ENCODE assay signal across 8 cellular contexts in genomic region chr3:42654331-42655201, GRCh38. TPM values are rescaled to one million over a fixed set of nuclear protein-coding genes. Genes with fewer than 3 reads are reported as not detected.
A peak's percentile ranks its signal among the peaks of the same experiment; 100 is the strongest.
DNase-seq lines count a peak whose midpoint lies in the region; ATAC-seq and TF ChIP-seq lines count a peak whose summit lies in the region.

No MANE protein-coding gene starts in this region.

- H4K20me1 ChIP-seq in mammary epithelial cell (ENCODE audit: insufficient read depth, low read length) = no peaks in the 10 kb centered on the region

- DNase-seq in activated T-cell treated with anti-CD3 and anti-CD28 coated beads, Interleukin-2, amount 50 U/mL, for 1 hour = peak; percentile 28
- DNase-seq in activated T-cell treated with anti-CD3 and anti-CD28 coated beads for 4 hours (no peak), NCI-H460 (ENCODE audit: extremely low read depth, low read depth) (peak; percentile 5), mammary epithelial cell (no peak), sciatic nerve (ENCODE audit: low spot score) (peak; percentile 80)

- H3K4me1 ChIP-seq in mammary epithelial cell (ENCODE audit: insufficient read depth, low read length) (peaks cover 42% of the 10 kb centered on the region), iPS-20b (ENCODE audit: insufficient read depth, low read length) (peaks cover 25% of the 10 kb centered on the region)

- H3K27me3 ChIP-seq in mammary epithelial cell (ENCODE audit: insufficient read depth, low read length) (no peaks in the 10 kb centered on the region), iPS-20b (ENCODE audit: insufficient read depth, low read length) (no peaks in the 10 kb centered on the region)

- CTCF ChIA-PET in mammary epithelial cell (lab: Charles Lee; ENCODE audit: low non-redundant PET) = no interaction called here

- H2AFZ ChIP-seq in mammary epithelial cell (ENCODE audit: low read depth, low read length) = peak overlapping the region; percentile 93

- H3K36me3 ChIP-seq in mammary epithelial cell (ENCODE audit: insufficient read depth, low read length) (no peaks in the 10 kb centered on the region), iPS-20b (ENCODE audit: insufficient read depth, low read depth, low read length) (0 out of 2 replicates have a peak, but pooled peaks cover 4% of the 10 kb centered on the region)

- peak; percentile 54 for ATAC-seq in sciatic nerve
- ATAC-seq in GM19023 (IDR thresholded peaks at IDR 0.05; ENCODE audit: unreplicated experiment) = no peak
- no peak for ATAC-seq in HG03139 (IDR thresholded peaks at IDR 0.05; ENCODE audit: unreplicated experiment)

- H3K27ac ChIP-seq in mammary epithelial cell (ENCODE audit: insufficient read depth, low read depth, low read length) (no peak overlapping the region), iPS-20b (ENCODE audit: low read length) (no peak overlapping the region)

- H3K4me3 ChIP-seq in mammary epithelial cell (replicated peaks in 1 of 3; ENCODE audit: insufficient read depth in 1 of 3, low read depth in 2 of 3, low read length in 3 of 3) (peak overlapping the region; percentile 48 to 75 (median 59)), iPS-20b (ENCODE audit: low read length) (peak overlapping the region; percentile 70; the same call in 1 of the 2 replicates)

- 23% methylated on average over 15 of the region's 94 CpGs for WGBS in mammary epithelial cell (ENCODE audit: low coverage, missing lambda C conversion rate)

- H3K9me3 ChIP-seq in mammary epithelial cell (replicated peaks; ENCODE audit: insufficient read depth, low read length) = no peaks in the 10 kb centered on the region
- no peaks in the 10 kb centered on the region for H3K9me3 ChIP-seq in iPS-20b (ENCODE audit: insufficient read depth, low read depth, low read length)

- in situ Hi-C loops in mammary epithelial cell (cut with MboI; ENCODE audit: low sequenced_read_pairs in 2 of 2) = no loop called here

- intact Hi-C loops in mammary epithelial cell (cut with micrococcal nuclease) = loop anchor here (1.0 to 10.0 kb wide), 2 partner anchors 90 to 170 kb away; no protein-coding TSS in a partner anchor
- intact Hi-C loops in sciatic nerve (cut with DNase I) = loop anchor here (5.0 to 10.0 kb wide), 2 partner anchors 60 to 93 kb away; partner anchors contain the start of gene SS18L2

- no peak overlapping the region for H3K9ac ChIP-seq in mammary epithelial cell (ENCODE audit: insufficient read depth, low read length)
- peak overlapping the region; percentile 69 for H3K9ac ChIP-seq in iPS-20b (ENCODE audit: low read depth, low read length)

- peak overlapping the region; percentile 98 for H3K4me2 ChIP-seq in mammary epithelial cell (ENCODE audit: insufficient read depth, low read depth, low read length)

- peaks cover 8% of the 10 kb centered on the region for H3K79me2 ChIP-seq in mammary epithelial cell (ENCODE audit: insufficient read depth, low read length)

- dilution Hi-C loops in mammary epithelial cell (cut with HindIII; ENCODE audit: low sequenced_read_pairs) = loop anchor here (5.0 kb wide), 1 partner anchor 72 kb away; the partner anchor contains the start of gene SEC22C

- no TSS peak for BruUV-seq in mammary epithelial cell (replicated peaks; lab: Mats Ljungman, UMichigan)

- no peak for TF ChIP-seq CTCF in mammary epithelial cell (conservative IDR thresholded peaks at IDR 0.05 in 1 of 2, IDR thresholded peaks at IDR 0.05 in 1 of 2; ENCODE audit: extremely low read depth in 1 of 2, insufficient read depth in 1 of 2, low read depth in 1 of 2, low read length in 2 of 2)

RNA-seq across cellular contexts. Expression of gene ZBTB47, which starts 1.1 kb away (rescaled TPM):
- 1.5 TPM in 2 replicates for total RNA-seq in NCI-H460 (2014; rRNA removed; shearing (Covaris generic))
- polyA plus RNA-seq in NCI-H460 (2014; cell fraction: nucleus; rRNA removed) = 2.4 and 2.6 TPM in 2 replicates
- total RNA-seq in mammary epithelial cell (10 to 100 TPM in 1 of 2 donors, 1 to 10 TPM in 1; 8.2 to 21.8 TPM), sciatic nerve (48.9 TPM)
- 7.0 TPM for polyA plus RNA-seq in mammary epithelial cell
- 7.3 TPM for polyA minus RNA-seq in mammary epithelial cell

RNA-seq across cellular contexts. Expression of gene KLHL40, which starts 30.8 kb away (rescaled TPM):
- total RNA-seq in NCI-H460 (2014; rRNA removed; shearing (Covaris generic)) = not detected in 2 replicates
- not detected in 2 replicates for polyA plus RNA-seq in NCI-H460 (2014; cell fraction: nucleus; rRNA removed)
- total RNA-seq in mammary epithelial cell = not detected
- polyA plus RNA-seq in mammary epithelial cell = not detected
- polyA minus RNA-seq in mammary epithelial cell = not detected
- 0.13 TPM for total RNA-seq in sciatic nerve

RNA-seq across cellular contexts. Expression of gene HHATL, which starts 48.0 kb away (rescaled TPM):
- total RNA-seq in NCI-H460 (2014; rRNA removed; shearing (Covaris generic)) = not detected in 2 replicates
- not detected in 2 replicates for polyA plus RNA-seq in NCI-H460 (2014; cell fraction: nucleus; rRNA removed)
- not detected for total RNA-seq in mammary epithelial cell
- polyA plus RNA-seq in mammary epithelial cell = not detected
- not detected for polyA minus RNA-seq in mammary epithelial cell
- total RNA-seq in sciatic nerve = not detected

RNA-seq across cellular contexts. Expression of gene NKTR, which starts 54.1 kb away (rescaled TPM):
- total RNA-seq in NCI-H460 (2014; rRNA removed; shearing (Covaris generic)) = 18.9 and 26.9 TPM in 2 replicates
- polyA plus RNA-seq in NCI-H460 (2014; cell fraction: nucleus; rRNA removed) = 68.4 and 100 TPM in 2 replicates
- total RNA-seq in mammary epithelial cell = 10 to 100 TPM; 57.2 to 59.3 TPM
- 10.4 TPM for polyA plus RNA-seq in mammary epithelial cell
- polyA minus RNA-seq in mammary epithelial cell = 18.8 TPM
- total RNA-seq in sciatic nerve = 149 TPM

Comparison
In these comparisons a context has a peak if more than half of its experiments do, and no peak if none do; other contexts are left out.
1. DNase-seq: peak in activated T-cell treated with anti-CD3 and anti-CD28 coated beads, Interleukin-2, amount 50 U/mL, for 1 hour (single experiment), NCI-H460 (single experiment) and sciatic nerve (single experiment); none in activated T-cell treated with anti-CD3 and anti-CD28 coated beads for 4 hours (single experiment) and mammary epithelial cell (single experiment).